1 cellular context compared by ENCODE assay signal in the genomic region with DNA sequence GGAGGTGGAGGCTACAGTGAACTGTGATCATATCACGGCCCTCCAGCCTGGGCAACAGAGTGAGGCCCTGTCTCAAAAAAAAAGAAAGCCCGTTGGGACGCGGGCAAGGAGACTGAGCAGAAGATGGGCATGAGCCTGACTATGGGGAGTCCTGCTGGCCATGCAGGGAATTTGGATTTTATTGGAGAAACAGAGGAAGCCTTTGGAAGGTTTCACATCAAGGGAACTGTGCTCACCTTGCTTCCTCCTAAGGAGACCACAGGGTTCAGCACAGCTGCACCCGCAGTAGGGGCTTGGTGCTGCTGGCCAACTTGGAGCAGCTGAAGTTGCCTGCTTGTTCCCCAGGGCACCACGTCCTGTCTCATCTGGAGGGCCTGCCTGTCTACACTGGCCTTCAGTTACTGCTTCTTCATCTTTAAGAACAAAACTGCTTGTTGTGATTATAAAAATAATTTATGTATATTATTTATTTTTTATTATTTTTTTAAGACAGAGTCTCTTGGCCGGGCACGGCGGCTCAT.
TF ChIP-seq lines count a peak whose summit lies in the region.

No MANE protein-coding gene starts in this region.

TF ChIP-seq in IMR-90, 13 proteins besides CTCF, POLR2A, EP300 and RAD21 (continued from another document):
- TF ChIP-seq BHLHE40 (IDR thresholded peaks at IDR 0.05; ENCODE audit: low read depth, low read length) (no peak), FOS (IDR thresholded peaks at IDR 0.05; ENCODE audit: low read depth, low read length) (no peak), RCOR1 (IDR thresholded peaks at IDR 0.05; ENCODE audit: insufficient replicate concordance, low read length) (no peak)
